In genomic region chr5:143008809-143009521, GRCh38 we compare ENCODE assay signal across 8 cellular contexts.
A peak's percentile ranks its signal among the peaks of the same experiment; 100 is the strongest.
DNase-seq lines count a peak whose midpoint lies in the region; ATAC-seq and TF ChIP-seq lines count a peak whose summit lies in the region.

No MANE protein-coding gene starts in this region.

- DNase-seq in GM13976 (ENCODE audit: low spot score): peak; percentile 34
- DNase-seq in NCI-H1694 (lab: John Stamatoyannopoulos, UW): peak; percentile 66
- peak; percentile 81 for DNase-seq in activated CD8-positive, alpha-beta memory T cell treated with anti-CD3 and anti-CD28 coated beads, Interleukin-2, amount 50 U/mL, for 48 hours
- peak; percentile 100 for DNase-seq in foreskin keratinocyte
- DNase-seq in stimulated activated CD4-positive, alpha-beta T cell treated with anti-CD3 and anti-CD28 coated beads, Interleukin-2, amount 100 ng/mL, for 24 hours: peak; percentile 65 to 77
- no peak for DNase-seq in HAP-1 (ENCODE audit: low spot score in 2 of 2)
- DNase-seq in NCI-H82 (lab: John Stamatoyannopoulos, UW): no peak

- in situ Hi-C loops in GM13976 (cut with MboI; ENCODE audit: low sequenced_read_pairs, unreplicated experiment): loop anchor here (10.0 to 25.0 kb wide), 2 partner anchors 386 to 803 kb away; partner anchors contain the start of gene HMHB1
- in situ Hi-C loops in HAP-1 (cut with MboI; ENCODE audit: low sequenced_read_pairs): no loop called here

- no peaks in the 10 kb centered on the region for H3K27me3 ChIP-seq in foreskin keratinocyte
- H3K27me3 ChIP-seq in HAP-1 (ENCODE audit: low read depth): no peaks in the 10 kb centered on the region

- H3K9me3 ChIP-seq in HEK293 (ENCODE audit: control insufficient read depth, insufficient read depth, low read depth, low read length): no peaks in the 10 kb centered on the region
- no peaks in the 10 kb centered on the region for H3K9me3 ChIP-seq in HAP-1

- H3K27ac ChIP-seq in HEK293 (ENCODE audit: extremely low read depth, low read depth, low read length): no peak overlapping the region
- peak overlapping the region; percentile 94 for H3K27ac ChIP-seq in foreskin keratinocyte

- peak; percentile 97 for ATAC-seq in foreskin keratinocyte

- H3K4me3 ChIP-seq in HEK293 (ENCODE audit: low read depth, low read length) (no peak overlapping the region), HAP-1 (no peak overlapping the region)

- POLR2A ChIA-PET in HEK293 (lab: Yijun Ruan, JAX): no interaction called here

- H3K4me1 ChIP-seq in HEK293 (ENCODE audit: control insufficient read depth, insufficient read depth, low read length) (peaks cover 2% of the 10 kb centered on the region; the same call in 1 of the 2 replicates), foreskin keratinocyte (peaks cover 22% of the 10 kb centered on the region), HAP-1 (no peaks in the 10 kb centered on the region)

- TF ChIP-seq CTCF in GM13976 (IDR thresholded peaks at IDR 0.05; ENCODE audit: borderline replicate concordance, control extremely low read depth, extremely low read depth, insufficient read depth, missing control alignments): no peak
- TF ChIP-seq CTCF in HEK293 (tag by site-specific recombination; IDR thresholded peaks at IDR 0.05): no peak
- TF ChIP-seq CTCF in foreskin keratinocyte (conservative IDR thresholded peaks at IDR 0.05): peak; percentile 80

- CTCF ChIA-PET in HEK293 (lab: Yijun Ruan, JAX): interaction anchor here (0.5 to 1.1 kb wide), 6 partner anchors 49 to 1182 kb away, joined by 3 to 5 read pairs (median 4); no protein-coding TSS in a partner anchor

- H3K36me3 ChIP-seq in HEK293 (ENCODE audit: control insufficient read depth in 2 of 2, insufficient read depth in 1 of 2, low read length in 2 of 2) (no peaks in the 10 kb centered on the region), HAP-1 (replicated peaks) (no peaks in the 10 kb centered on the region)

TF ChIP-seq in HEK293, 187 proteins besides CTCF, POLR2A, EP300 and RAD21:
- no peak for TF ChIP-seq ZXDB (tag by site-specific recombination; IDR thresholded peaks at IDR 0.05)
- TF ChIP-seq, protein P1, sequence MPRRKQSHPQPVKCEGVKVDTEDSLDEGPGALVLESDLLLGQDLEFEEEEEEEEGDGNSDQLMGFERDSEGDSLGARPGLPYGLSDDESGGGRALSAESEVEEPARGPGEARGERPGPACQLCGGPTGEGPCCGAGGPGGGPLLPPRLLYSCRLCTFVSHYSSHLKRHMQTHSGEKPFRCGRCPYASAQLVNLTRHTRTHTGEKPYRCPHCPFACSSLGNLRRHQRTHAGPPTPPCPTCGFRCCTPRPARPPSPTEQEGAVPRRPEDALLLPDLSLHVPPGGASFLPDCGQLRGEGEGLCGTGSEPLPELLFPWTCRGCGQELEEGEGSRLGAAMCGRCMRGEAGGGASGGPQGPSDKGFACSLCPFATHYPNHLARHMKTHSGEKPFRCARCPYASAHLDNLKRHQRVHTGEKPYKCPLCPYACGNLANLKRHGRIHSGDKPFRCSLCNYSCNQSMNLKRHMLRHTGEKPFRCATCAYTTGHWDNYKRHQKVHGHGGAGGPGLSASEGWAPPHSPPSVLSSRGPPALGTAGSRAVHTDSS (tag by site-specific recombination; IDR thresholded peaks at IDR 0.05): peak; percentile 64
- TF ChIP-seq ZNF670 (tag by site-specific recombination; IDR thresholded peaks at IDR 0.05; ENCODE audit: low read depth): no peak
- TF ChIP-seq ZBTB8A (tag by site-specific recombination; IDR thresholded peaks at IDR 0.05): no peak
- no peak for TF ChIP-seq KLF8 (tag by site-specific recombination; IDR thresholded peaks at IDR 0.05)
- TF ChIP-seq, protein P2, sequence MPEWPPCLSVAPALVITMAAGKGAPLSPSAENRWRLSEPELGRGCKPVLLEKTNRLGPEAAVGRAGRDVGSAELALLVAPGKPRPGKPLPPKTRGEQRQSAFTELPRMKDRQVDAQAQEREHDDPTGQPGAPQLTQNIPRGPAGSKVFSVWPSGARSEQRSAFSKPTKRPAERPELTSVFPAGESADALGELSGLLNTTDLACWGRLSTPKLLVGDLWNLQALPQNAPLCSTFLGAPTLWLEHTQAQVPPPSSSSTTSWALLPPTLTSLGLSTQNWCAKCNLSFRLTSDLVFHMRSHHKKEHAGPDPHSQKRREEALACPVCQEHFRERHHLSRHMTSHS (tag by site-specific recombination; IDR thresholded peaks at IDR 0.05): no peak
- TF ChIP-seq ZNF223 (tag by site-specific recombination; IDR thresholded peaks at IDR 0.05): no peak
- no peak for TF ChIP-seq ZNF529 (tag by site-specific recombination; IDR thresholded peaks at IDR 0.05; ENCODE audit: insufficient replicate concordance)
- peak; percentile 25 for TF ChIP-seq ZFHX2 (tag by site-specific recombination; conservative IDR thresholded peaks at IDR 0.05)
- peak; percentile 50; the same call in 1 of the 2 replicates for TF ChIP-seq ZNF629 (tag by site-specific recombination; IDR thresholded peaks at IDR 0.05)
- TF ChIP-seq GLI4 (tag by site-specific recombination; IDR thresholded peaks at IDR 0.05): no peak
- TF ChIP-seq ZNF398 (tag by site-specific recombination; IDR thresholded peaks at IDR 0.05): no peak
- TF ChIP-seq PATZ1 (tag by site-specific recombination; IDR thresholded peaks at IDR 0.05): no peak
- no peak for TF ChIP-seq ZNF624 (tag by site-specific recombination; IDR thresholded peaks at IDR 0.05)
- TF ChIP-seq ZNF155 (tag by site-specific recombination; IDR thresholded peaks at IDR 0.05): no peak
- TF ChIP-seq REPIN1 (tag by site-specific recombination; IDR thresholded peaks at IDR 0.05; ENCODE audit: low read depth): no peak
- TF ChIP-seq BCL11A (tag by site-specific recombination; IDR thresholded peaks at IDR 0.05; ENCODE audit: low read depth): no peak
- TF ChIP-seq ZNF777 (tag by site-specific recombination; IDR thresholded peaks at IDR 0.05; ENCODE audit: borderline replicate concordance): no peak
- no peak for TF ChIP-seq ZNF184 (tag by site-specific recombination; IDR thresholded peaks at IDR 0.05)
- TF ChIP-seq MYNN (tag by site-specific recombination; IDR thresholded peaks at IDR 0.05; ENCODE audit: borderline replicate concordance): no peak
- no peak for TF ChIP-seq ZNF544 (tag by site-specific recombination; IDR thresholded peaks at IDR 0.05)
- TF ChIP-seq ZNF391 (tag by site-specific recombination; IDR thresholded peaks at IDR 0.05; ENCODE audit: borderline replicate concordance, low read depth): no peak
- no peak for TF ChIP-seq YY2 (tag by site-specific recombination; IDR thresholded peaks at IDR 0.05)
- no peak; the same call in 1 of the 2 replicates for TF ChIP-seq EGR2 (tag by site-specific recombination; IDR thresholded peaks at IDR 0.05; ENCODE audit: low read depth)

Comparison
In these comparisons a context has a peak if more than half of its experiments do, and no peak if none do; other contexts are left out.
1. DNase-seq: peak in GM13976 (single experiment), NCI-H1694 (single experiment), activated CD8-positive, alpha-beta memory T cell treated with anti-CD3 and anti-CD28 coated beads, Interleukin-2, amount 50 U/mL, for 48 hours (single experiment), foreskin keratinocyte (2 of 2) and stimulated activated CD4-positive, alpha-beta T cell treated with anti-CD3 and anti-CD28 coated beads, Interleukin-2, amount 100 ng/mL, for 24 hours (2 of 2); none in HAP-1 (0 of 2) and NCI-H82 (single experiment).